ENCODE assay signal across 1 cellular context in the genomic region with DNA sequence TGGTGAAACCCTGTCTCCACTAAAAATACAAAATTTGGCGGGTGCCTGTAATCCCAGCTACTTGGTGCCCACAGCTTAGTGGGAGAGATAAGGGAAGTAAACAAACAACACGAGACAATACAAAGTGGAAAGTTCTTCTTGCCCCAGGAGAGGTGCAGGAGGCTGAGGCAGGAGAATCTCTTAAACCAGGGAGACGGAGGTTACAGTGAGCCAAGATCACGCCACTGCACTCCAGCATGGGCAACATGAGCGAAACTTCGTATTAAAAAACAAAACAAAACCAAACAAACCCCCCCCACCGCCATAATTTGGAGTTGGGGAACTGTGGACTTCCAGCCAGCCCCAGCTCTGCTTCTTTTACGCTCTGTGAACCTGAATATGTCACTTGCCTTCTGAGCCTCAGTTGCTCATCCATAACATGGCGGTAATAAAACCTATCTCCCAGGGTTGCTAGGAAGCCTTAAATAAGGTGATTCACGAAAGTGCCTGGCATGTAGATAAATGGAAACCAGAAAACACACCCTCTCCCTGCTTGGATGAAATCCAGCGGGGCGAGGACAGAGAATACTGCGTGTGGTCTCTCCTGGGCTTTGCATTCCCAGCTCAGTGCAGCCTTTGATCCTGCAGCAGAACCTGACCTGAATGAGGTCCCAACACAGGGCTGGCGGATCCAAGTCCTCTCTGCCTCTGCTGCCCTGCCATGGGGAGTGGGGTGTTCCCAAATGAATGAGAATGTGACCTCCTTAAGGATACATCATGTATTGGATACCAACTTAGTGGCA.
A peak's percentile ranks its signal among the peaks of the same experiment; 100 is the strongest.
TF ChIP-seq lines count a peak whose summit lies in the region.

No MANE protein-coding gene starts in this region.

TF ChIP-seq in K562, 482 proteins besides CTCF, POLR2A, EP300 and RAD21:
- TF ChIP-seq SREBF2 (CRISPR knock-in tag; IDR thresholded peaks at IDR 0.05) (no peak), ZNF766 (CRISPR knock-in tag; conservative IDR thresholded peaks at IDR 0.05) (no peak), NFIX (CRISPR knock-in tag; IDR thresholded peaks at IDR 0.05; ENCODE audit: low read depth) (no peak), SRSF9 (IDR thresholded peaks at IDR 0.05; ENCODE audit: borderline replicate concordance, low read depth, low read length) (no peak), NFIC (IDR thresholded peaks at IDR 0.05) (peak; percentile 34; the same call in 1 of the 2 replicates), ZNF217 (CRISPR knock-in tag; IDR thresholded peaks at IDR 0.05) (no peak), ZNF12 (CRISPR knock-in tag; IDR thresholded peaks at IDR 0.05) (0 out of 2 replicates have a peak, but pooled peaks have one; percentile 42), TSC22D4 (tag; IDR thresholded peaks at IDR 0.05) (no peak), HMBOX1 (IDR thresholded peaks at IDR 0.05) (no peak), ZNF740 (CRISPR knock-in tag; IDR thresholded peaks at IDR 0.05) (peak; percentile 58; the same call in 1 of the 2 replicates), ZNF740 (tag; IDR thresholded peaks at IDR 0.05) (no peak), BRD9 (IDR thresholded peaks at IDR 0.05; ENCODE audit: low read depth, partially characterized antibody) (no peak), TBL1XR1 (IDR thresholded peaks at IDR 0.05; ENCODE audit: low read length in 2 of 2) (no peak), ZNF586 (CRISPR knock-in tag; conservative IDR thresholded peaks at IDR 0.05) (no peak), ZNF354B (CRISPR knock-in tag; IDR thresholded peaks at IDR 0.05) (no peak)
TF ChIP-seq in K562: peak in this region for 3.
